Comparison of ENCODE assay signal across 13 cellular contexts in genomic region chr16:49699718-49700117, GRCh38.
DNase-seq lines count a peak whose midpoint lies in the region; ATAC-seq and TF ChIP-seq lines count a peak whose summit lies in the region.
"Had no signal": no experiment of that assay in that cellular context is flagged by ENCODE, and none has a peak within 500 bp of the region (broad histone marks: within the 10 kb centered on the region; RNA-seq: fewer than 3 reads in every experiment).

No MANE protein-coding gene starts in this region.

- H3K79me2 ChIP-seq in trophoblast cell (ENCODE audit: control insufficient read depth, insufficient read depth, low read length, poor library complexity): peaks cover 13% of the 10 kb centered on the region

- H3K4me1 ChIP-seq in ascending aorta (peaks cover 7 to 25% of the 10 kb centered on the region in 2 donors), right cardiac atrium (ENCODE audit: control insufficient read depth, insufficient read depth, low read length) (peaks cover 4% of the 10 kb centered on the region), trophoblast cell (ENCODE audit: control insufficient read depth in 1 of 2, insufficient read depth in 2 of 2, low read length in 2 of 2) (peaks cover 51 to 59% of the 10 kb centered on the region in 2 experiments), uterus (peaks cover 5 to 26% of the 10 kb centered on the region in 2 donors)

- peak overlapping the region; percentile 88 to 89 for H3K27ac ChIP-seq in ascending aorta
- peak overlapping the region; percentile 92 for H3K27ac ChIP-seq in right cardiac atrium (ENCODE audit: low read length)
- peak overlapping the region; percentile 40 for H3K27ac ChIP-seq in trophoblast cell (ENCODE audit: low read depth, low read length)
- peak overlapping the region; percentile 81 to 87 for H3K27ac ChIP-seq in uterus
- H3K27ac ChIP-seq: epithelial cell of prostate had no signal

- TF ChIP-seq CTCF in ascending aorta (IDR thresholded peaks at IDR 0.05) (no peak), uterus (IDR thresholded peaks at IDR 0.05) (no peak)

- intact Hi-C loops in ascending aorta (cut with DNase I) (loop anchor here (2.0 to 5.0 kb wide), 5 partner anchors 47 to 453 kb away; partner anchors contain the start of gene TENT4B), right cardiac atrium (cut with DNase I) (loop anchor here in 1 of 4 donors (5.0 kb wide), 1 partner anchor 158 kb away; the partner anchor contains the start of gene ZNF423), uterus (cut with DNase I; ENCODE audit: low total_unique reads) (no loop called here)

- peak overlapping the region; percentile 84 for H2BK120ac ChIP-seq in trophoblast cell (ENCODE audit: insufficient read depth, low read length, poor library complexity)

- no peak overlapping the region for H3K9ac ChIP-seq in trophoblast cell (ENCODE audit: low read length)

- WGBS in right cardiac atrium: 36% methylated on average over 3 of the region's 3 CpGs
- WGBS in trophoblast cell (ENCODE audit: extremely low coverage, insufficient coverage, insufficient read length): no CpG with 5 or more reads among the region's 3 CpGs

- TF ChIP-seq POLR2A in uterus (IDR thresholded peaks at IDR 0.05): no peak

- H3K18ac ChIP-seq in trophoblast cell (ENCODE audit: low read length): peak overlapping the region; percentile 78

- peak overlapping the region; percentile 85 for H2BK12ac ChIP-seq in trophoblast cell (ENCODE audit: low read length)

- H3K79me1 ChIP-seq in trophoblast cell (ENCODE audit: low read length): peaks cover 36% of the 10 kb centered on the region

- H2AK5ac ChIP-seq in trophoblast cell (ENCODE audit: low read length): peak overlapping the region; percentile 57

- no peaks in the 10 kb centered on the region for H3K9me3 ChIP-seq in ascending aorta
- no peaks in the 10 kb centered on the region for H3K9me3 ChIP-seq in right cardiac atrium (ENCODE audit: control insufficient read depth, low read length)
- H3K9me3 ChIP-seq in trophoblast cell (ENCODE audit: insufficient read depth, low read depth, low read length): no peaks in the 10 kb centered on the region
- H3K9me3 ChIP-seq in uterus: no peaks in the 10 kb centered on the region

- H3K36me3 ChIP-seq in ascending aorta (no peaks in the 10 kb centered on the region), trophoblast cell (ENCODE audit: control insufficient read depth in 1 of 2, insufficient read depth in 2 of 2, low read length in 2 of 2) (peaks cover 0 to 2% of the 10 kb centered on the region in 2 experiments), uterus (no peaks in the 10 kb centered on the region)

- peak overlapping the region; percentile 30 for H2AFZ ChIP-seq in trophoblast cell (ENCODE audit: insufficient read depth, low read length, poor library complexity)

- no peak overlapping the region for H3K23ac ChIP-seq in trophoblast cell (ENCODE audit: low read length)

- peak overlapping the region; percentile 65 for H4K12ac ChIP-seq in trophoblast cell (ENCODE audit: low read depth, low read length)

- peak overlapping the region; percentile 71 for H2BK5ac ChIP-seq in trophoblast cell (ENCODE audit: low read depth, low read length, poor library complexity)

- ATAC-seq in right cardiac atrium: peak; percentile 34 to 36
- ATAC-seq in HG03432 (IDR thresholded peaks at IDR 0.05; ENCODE audit: unreplicated experiment): no peak
- ATAC-seq: stimulated activated memory B cell treated with anti-CD40 and anti-IgM and Interleukin-4, amounts not matched to agents 10 μg/mL and 1 μg/mL and 100 μg/mL, for 72 hours had no signal

- H3K14ac ChIP-seq in trophoblast cell (ENCODE audit: low read length): peak overlapping the region; percentile 85

- DNase-seq in ascending aorta (ENCODE audit: low spot score in 2 of 2): no peak
- DNase-seq in right cardiac atrium: peak; percentile 53 to 88 (median 87)
- DNase-seq in trophoblast cell: no peak
- DNase-seq in uterus: peak in 1 of 2 donors; percentile 37
- DNase-seq in stimulated activated CD8-positive, alpha-beta memory T cell treated with anti-CD3 and anti-CD28 coated beads, Interleukin-4, amount 100 ng/mL, for 48 hours: no peak
- DNase-seq in NOMO-1 treated with dmso at 0.1 percent for 144 hours (lab: John Stamatoyannopoulos, UW; ENCODE audit: unreplicated experiment): no peak
- DNase-seq: activated B cell treated with CpG ODN at 0.5 μM for 24 hours; activated CD8-positive, alpha-beta memory T cell treated with anti-CD3 and anti-CD28 coated beads, Interleukin-2, amount 50 U/mL, for 4 hours; hippocampal formation; stimulated activated CD4-positive, alpha-beta T cell treated with anti-CD3 and anti-CD28 coated beads, Interleukin-4, amount 100 ng/mL, for 1 hour had no signal

- H3K4me3 ChIP-seq in ascending aorta: peak overlapping the region in 1 of 2 donors; percentile 60
- no peak overlapping the region for H3K4me3 ChIP-seq in right cardiac atrium (ENCODE audit: low read length)
- H3K4me3 ChIP-seq in trophoblast cell (ENCODE audit: low read depth, low read length): no peak overlapping the region
- no peak overlapping the region for H3K4me3 ChIP-seq in uterus

- H3K4me2 ChIP-seq in trophoblast cell (ENCODE audit: low read length): no peak overlapping the region

- peak overlapping the region; percentile 46 for H4K8ac ChIP-seq in trophoblast cell (ENCODE audit: low read depth, low read length)

- H3K27me3 ChIP-seq in ascending aorta (no peaks in the 10 kb centered on the region), right cardiac atrium (ENCODE audit: control insufficient read depth, insufficient read depth) (no peaks in the 10 kb centered on the region), trophoblast cell (ENCODE audit: insufficient read depth, low read length) (no peaks in the 10 kb centered on the region), uterus (no peaks in the 10 kb centered on the region)

- peak overlapping the region; percentile 37 for H3K4ac ChIP-seq in trophoblast cell (ENCODE audit: low read depth, low read length)

- peak overlapping the region; percentile 88 for H4K91ac ChIP-seq in trophoblast cell (ENCODE audit: low read depth, low read length)

Comparison
In these comparisons a context has a peak if more than half of its experiments do, and no peak if none do; other contexts are left out.
1. DNase-seq: peak in right cardiac atrium (3 of 3); none in ascending aorta (0 of 2), trophoblast cell (0 of 2), stimulated activated CD8-positive, alpha-beta memory T cell treated with anti-CD3 and anti-CD28 coated beads, Interleukin-4, amount 100 ng/mL, for 48 hours (single experiment) and NOMO-1 treated with dmso at 0.1 percent for 144 hours (single experiment).
2. H3K27ac ChIP-seq: peak in every context shown above with its lines; median percentile 92 in right cardiac atrium; 88 in ascending aorta; 84 in uterus; 40 in trophoblast cell.